In genomic region chr12:22626429-22626828, GRCh38 we compare ENCODE assay signal across 8 cellular contexts. TPM values are rescaled to one million over a fixed set of nuclear protein-coding genes. Genes with fewer than 3 reads are reported as not detected.
DNase-seq lines count a peak whose midpoint lies in the region; ATAC-seq, FAIRE-seq and TF ChIP-seq lines count a peak whose summit lies in the region.

No MANE protein-coding gene starts in this region.

- H3K4me3 Mint-ChIP-seq in CD4-positive, alpha-beta memory T cell: peak overlapping the region; percentile 92 to 99 (median 93)
- H3K4me3 Mint-ChIP-seq in activated T-cell treated with anti-CD3 and anti-CD28 coated beads, Interleukin-2, amount 50 U/mL, for 4 hours: peak overlapping the region; percentile 99

- intact Hi-C loops in CD4-positive, alpha-beta memory T cell (cut with micrococcal nuclease): loop anchor here (1.0 to 10.0 kb wide), 7 partner anchors 16 to 1172 kb away; partner anchors contain the start of genes CMAS, GOLT1B, RECQL and ST8SIA1

- H3K27ac Mint-ChIP-seq in CD4-positive, alpha-beta memory T cell: peak overlapping the region; percentile 73 to 99 (median 98)

- H3K27me3 Mint-ChIP-seq in CD4-positive, alpha-beta memory T cell: peaks cover 0 to 3% of the 10 kb centered on the region in 2 donors
- peaks cover 3% of the 10 kb centered on the region for H3K27me3 Mint-ChIP-seq in activated T-cell treated with anti-CD3 and anti-CD28 coated beads, Interleukin-2, amount 50 U/mL, for 4 hours (ENCODE audit: low read depth)

- peak overlapping the region; percentile 75 for H3K4me2 ChIP-seq in hepatocyte

- H3K9ac ChIP-seq in skeletal muscle tissue (ENCODE audit: low read depth in 1 of 3, low read length in 3 of 3): peak overlapping the region; percentile 92 to 96 (median 94)

- peaks cover 59% of the 10 kb centered on the region for H3K79me2 ChIP-seq in hepatocyte

- no peaks in the 10 kb centered on the region for H3K9me3 ChIP-seq in CD4-positive, alpha-beta memory T cell (ENCODE audit: control insufficient read depth in 1 of 2, low read length in 2 of 2)
- H3K9me3 ChIP-seq in hepatocyte (ENCODE audit: low read depth) (no peaks in the 10 kb centered on the region), skeletal muscle tissue (ENCODE audit: control insufficient read depth in 3 of 3, low read length in 3 of 3) (no peaks in the 10 kb centered on the region)

- H3K36me3 Mint-ChIP-seq in CD4-positive, alpha-beta memory T cell: peaks cover 0 to 17% of the 10 kb centered on the region in 2 donors
- peaks cover 3% of the 10 kb centered on the region for H3K36me3 Mint-ChIP-seq in activated T-cell treated with anti-CD3 and anti-CD28 coated beads, Interleukin-2, amount 50 U/mL, for 4 hours (ENCODE audit: insufficient read depth)

- peak overlapping the region; percentile 80 for H3K27ac ChIP-seq in CD4-positive, alpha-beta memory T cell (ENCODE audit: low read depth, low read length)
- H3K27ac ChIP-seq in hepatocyte (peak overlapping the region; percentile 96), skeletal muscle tissue (ENCODE audit: low read depth, low read length) (peak overlapping the region; percentile 90)

- peaks cover 0 to 3% (median 0%) of the 10 kb centered on the region in 8 donors for H3K9me3 Mint-ChIP-seq in CD4-positive, alpha-beta memory T cell
- H3K9me3 Mint-ChIP-seq in activated T-cell treated with anti-CD3 and anti-CD28 coated beads, Interleukin-2, amount 50 U/mL, for 4 hours: no peaks in the 10 kb centered on the region

- POLR2A ChIA-PET in CD4-positive, alpha-beta memory T cell (lab: Charles Lee; ENCODE audit: partially characterized antibody): interaction anchor here (1.3 to 5.7 kb wide), 2 partner anchors 83 to 91 kb away, joined by 3 to 74 read pairs; partner anchors contain the start of gene C2CD5

- no peaks in the 10 kb centered on the region for H3K9me2 ChIP-seq in hepatocyte (replicated peaks; ENCODE audit: insufficient read depth)

- DNase-seq in CD4-positive, alpha-beta memory T cell: peak; percentile 13 to 41 (median 17)
- peak; percentile 6 for DNase-seq in GM19239 (ENCODE audit: insufficient read length, low spot score)
- peak; percentile 10 for DNase-seq in activated T-cell treated with anti-CD3 and anti-CD28 coated beads, Interleukin-2, amount 50 U/mL, for 4 hours
- peak; percentile 13 for DNase-seq in hepatocyte (ENCODE audit: low spot score)
- no peak for DNase-seq in ecto neural progenitor cell (ENCODE audit: low spot score)
- no peak for DNase-seq in activated effector memory CD4-positive, alpha-beta T cell treated with anti-CD3 and anti-CD28 coated beads, Interleukin-2, amount 50 U/mL, for 16 hours

- CTCF ChIA-PET in CD4-positive, alpha-beta memory T cell (lab: Charles Lee; ENCODE audit: partially characterized antibody): interaction anchor here (3.4 kb wide), 1 partner anchor 97 kb away, joined by 12 read pairs; no protein-coding TSS in a partner anchor

- ATAC-seq in HG03520 (IDR thresholded peaks at IDR 0.05; ENCODE audit: unreplicated experiment): peak; percentile 37
- peak in 1 of 2 donors; percentile 23 for ATAC-seq in activated T-cell treated with anti-CD3 and anti-CD28 coated beads, Interleukin-2, amount 50 U/mL, for 4 hours

- H4K20me1 ChIP-seq in hepatocyte (ENCODE audit: insufficient read depth, poor library complexity, severe bottlenecking): peaks cover 15% of the 10 kb centered on the region

- H2AFZ ChIP-seq in hepatocyte: peak overlapping the region; percentile 54

- no peaks in the 10 kb centered on the region for H3K36me3 ChIP-seq in CD4-positive, alpha-beta memory T cell (ENCODE audit: insufficient read depth, low read length)
- H3K36me3 ChIP-seq in hepatocyte (replicated peaks; ENCODE audit: insufficient read depth, low read depth) (no peaks in the 10 kb centered on the region), skeletal muscle tissue (ENCODE audit: control insufficient read depth in 3 of 3, insufficient read depth in 3 of 3, low read length in 3 of 3) (no peaks in the 10 kb centered on the region)

- no peaks in the 10 kb centered on the region for H3K27me3 ChIP-seq in CD4-positive, alpha-beta memory T cell (ENCODE audit: insufficient read depth, low read length)
- H3K27me3 ChIP-seq in hepatocyte: no peaks in the 10 kb centered on the region
- no peaks in the 10 kb centered on the region for H3K27me3 ChIP-seq in skeletal muscle tissue (ENCODE audit: control insufficient read depth in 3 of 3, insufficient read depth in 3 of 3, low read length in 3 of 3)

- TF ChIP-seq CTCF in hepatocyte (IDR thresholded peaks at IDR 0.05; ENCODE audit: poor library complexity): no peak

- peak; percentile 88 for FAIRE-seq in GM19239 (lab: Jason Lieb, UNC)

- H3K4me1 Mint-ChIP-seq in CD4-positive, alpha-beta memory T cell: peaks cover 31 to 56% (median 47%) of the 10 kb centered on the region in 4 donors
- peaks cover 47% of the 10 kb centered on the region for H3K4me1 Mint-ChIP-seq in activated T-cell treated with anti-CD3 and anti-CD28 coated beads, Interleukin-2, amount 50 U/mL, for 4 hours (ENCODE audit: low read depth)

- peak overlapping the region; percentile 80 to 93 for H3K4me3 ChIP-seq in CD4-positive, alpha-beta memory T cell (ENCODE audit: low read length in 2 of 2)
- peak overlapping the region; percentile 52 for H3K4me3 ChIP-seq in hepatocyte
- H3K4me3 ChIP-seq in skeletal muscle tissue (ENCODE audit: low read length in 3 of 3): peak overlapping the region; percentile 84 to 95 (median 93)

- peaks cover 40% of the 10 kb centered on the region for H3K4me1 ChIP-seq in CD4-positive, alpha-beta memory T cell (ENCODE audit: insufficient read depth, low read length)
- H3K4me1 ChIP-seq in hepatocyte (ENCODE audit: insufficient read depth): peaks cover 15% of the 10 kb centered on the region
- peaks cover 7 to 20% (median 19%) of the 10 kb centered on the region in 3 donors for H3K4me1 ChIP-seq in skeletal muscle tissue (ENCODE audit: control insufficient read depth in 3 of 3, insufficient read depth in 3 of 3, low read length in 3 of 3)

- WGBS in hepatocyte (ENCODE audit: low lambda C conversion rate, missing lambda C conversion rate): 14% methylated on average over 4 of the region's 4 CpGs

RNA-seq across cellular contexts. Expression of gene ETNK1, which starts 1.5 kb away (rescaled TPM):
- 10 to 100 TPM; 81.1 to 88.1 TPM for total RNA-seq in CD4-positive, alpha-beta memory T cell
- 10 to 100 TPM; 17.0 to 18.7 TPM for polyA plus RNA-seq in CD4-positive, alpha-beta memory T cell
- total RNA-seq in activated T-cell treated with anti-CD3 and anti-CD28 coated beads, Interleukin-2, amount 50 U/mL, for 4 hours: 10 to 100 TPM; 74.7 to 78.3 (median 76.1) TPM
- total RNA-seq in hepatocyte: 44.8 and 58.5 TPM in 2 replicates
- polyA plus RNA-seq in hepatocyte: 19.0 and 21.9 TPM in 2 replicates
- total RNA-seq in skeletal muscle tissue: 24.0 TPM

Comparison
In these comparisons a context has a peak if more than half of its experiments do, and no peak if none do; other contexts are left out.
1. DNase-seq: peak in CD4-positive, alpha-beta memory T cell (5 of 5), GM19239 (single experiment), activated T-cell treated with anti-CD3 and anti-CD28 coated beads, Interleukin-2, amount 50 U/mL, for 4 hours (single experiment) and hepatocyte (single experiment); none in ecto neural progenitor cell (single experiment) and activated effector memory CD4-positive, alpha-beta T cell treated with anti-CD3 and anti-CD28 coated beads, Interleukin-2, amount 50 U/mL, for 16 hours (single experiment).
2. Peak in every context shown above with its lines, with median percentiles within 50 percentile points of each other: H3K27ac ChIP-seq and H3K4me3 ChIP-seq.